Comparison of ENCODE assay signal across 20 cellular contexts in genomic region chr5:176737746-176738699, GRCh38.
A peak's percentile ranks its signal among the peaks of the same experiment; 100 is the strongest.
DNase-seq lines count a peak whose midpoint lies in the region; ATAC-seq and TF ChIP-seq lines count a peak whose summit lies in the region.
"Had no signal": no experiment of that assay in that cellular context is flagged by ENCODE, and none has a peak within 500 bp of the region (broad histone marks: within the 10 kb centered on the region; RNA-seq: fewer than 3 reads in every experiment).

No MANE protein-coding gene starts in this region.

- TF ChIP-seq POLR2A in HCT116 (IDR thresholded peaks at IDR 0.05; ENCODE audit: borderline replicate concordance, extremely low read depth, insufficient read depth, insufficient read length): no peak

- no peak overlapping the region for H3K9ac ChIP-seq in HCT116 (ENCODE audit: low read length)
- H3K9ac ChIP-seq: KMS-11 had no signal

- no peaks in the 10 kb centered on the region for H4K20me1 ChIP-seq in HCT116 (ENCODE audit: insufficient read depth)

- no peaks in the 10 kb centered on the region for H3K79me2 ChIP-seq in HCT116 (ENCODE audit: insufficient read depth, low read length)

- H2AFZ ChIP-seq in HCT116 (ENCODE audit: low read depth, low read length, poor library complexity, severe bottlenecking): no peak overlapping the region

- no peak for TF ChIP-seq CTCF in BE2C (IDR thresholded peaks at IDR 0.05; ENCODE audit: low read depth, low read length)
- TF ChIP-seq CTCF in HCT116 (IDR thresholded peaks at IDR 0.05 in 2 of 3, conservative IDR thresholded peaks at IDR 0.05 in 1 of 3; ENCODE audit: borderline replicate concordance in 1 of 3, insufficient read depth in 1 of 3, low read depth in 2 of 3, low read length in 2 of 3): no peak
- TF ChIP-seq CTCF in coronary artery (IDR thresholded peaks at IDR 0.05): no peak
- no peak for TF ChIP-seq CTCF in GM13976 (IDR thresholded peaks at IDR 0.05; ENCODE audit: borderline replicate concordance, control extremely low read depth, extremely low read depth, insufficient read depth, missing control alignments)

- H3K4me3 ChIP-seq in BE2C (ENCODE audit: low read depth, low read length): no peak overlapping the region
- no peak overlapping the region for H3K4me3 ChIP-seq in HCT116 (replicated peaks in 1 of 2; ENCODE audit: low read depth in 1 of 2, low read length in 2 of 2)
- H3K4me3 ChIP-seq in coronary artery: no peak overlapping the region
- H3K4me3 ChIP-seq: upper lobe of left lung had no signal

- H3K27me3 ChIP-seq in BE2C: no peaks in the 10 kb centered on the region
- H3K27me3 ChIP-seq in HCT116 (ENCODE audit: insufficient read depth, low read length): no peaks in the 10 kb centered on the region

- peak; percentile 42; the same call in 1 of the 2 replicates for ATAC-seq in HCT116
- ATAC-seq in GM18511 (IDR thresholded peaks at IDR 0.05; ENCODE audit: unreplicated experiment): no peak
- no peak for ATAC-seq in GM18907 (IDR thresholded peaks at IDR 0.05; ENCODE audit: unreplicated experiment)
- ATAC-seq: CD8-positive, alpha-beta T cell; natural killer cell treated with Interleukin-12 subunit alpha and Interleukin-12 subunit beta and Interleukin-15 and Interleukin-18, amount 100 ng/mL, for 72 hours; stimulated activated memory B cell treated with anti-CD40 and anti-IgM and Interleukin-4, amounts not matched to agents 10 μg/mL and 1 μg/mL and 100 μg/mL, for 72 hours had no signal

- H3K27ac ChIP-seq in HCT116 (ENCODE audit: low read depth, low read length) (no peak overlapping the region), coronary artery (no peak overlapping the region)
- H3K27ac ChIP-seq: KMS-11, upper lobe of left lung had no signal

- intact Hi-C loops in HCT116 (cut with micrococcal nuclease): no loop called here
- intact Hi-C loops in posterior vena cava (cut with DNase I): no loop called here

- CTCF ChIA-PET in HCT116 (lab: Charles Lee): interaction anchor here (0.6 kb wide), 1 partner anchor 45 kb away, joined by 3 read pairs; no protein-coding TSS in a partner anchor

- DNase-seq in BE2C: peak; percentile 8
- no peak for DNase-seq in HCT116 (ENCODE audit: low read depth, low spot score)
- peak; percentile 43 for DNase-seq in coronary artery (ENCODE audit: low spot score)
- DNase-seq in posterior vena cava (ENCODE audit: low spot score): peak; percentile 71
- DNase-seq in GM13976 (ENCODE audit: low spot score): no peak
- no peak for DNase-seq in DMS 273 (lab: John Stamatoyannopoulos, UW; ENCODE audit: unreplicated experiment)
- DNase-seq: activated CD4-positive, alpha-beta T cell treated with anti-CD3 and anti-CD28 coated beads for 1 hour; cortex of kidney; foreskin fibroblast; NCI-H1105; NCI-H526; SHP77 treated with DMSO at 0.1 percent for 48 hours; stimulated activated CD4-positive, alpha-beta T cell treated with anti-CD3 and anti-CD28 coated beads, Interleukin-12 subunit alpha, Interleukin-12 subunit beta, amount 100 ng/mL, for 4 hours had no signal

- peaks cover 40% of the 10 kb centered on the region for H3K4me1 ChIP-seq in BE2C
- no peaks in the 10 kb centered on the region for H3K4me1 ChIP-seq in HCT116 (ENCODE audit: control insufficient read depth in 1 of 2, insufficient read depth in 2 of 2, low read length in 2 of 2)

- no TSS peak for BruUV-seq in HCT116 (replicated peaks; lab: Mats Ljungman, UMichigan)

- no peaks in the 10 kb centered on the region for H3K9me2 ChIP-seq in HCT116 (ENCODE audit: insufficient read depth)

- TF ChIP-seq RAD21 in HCT116 (IDR thresholded peaks at IDR 0.05; ENCODE audit: low read depth): no peak

- H3K4me2 ChIP-seq in HCT116 (ENCODE audit: low read length): no peak overlapping the region
- H3K4me2 ChIP-seq: KMS-11 had no signal

- H3K9me3 ChIP-seq in BE2C: no peaks in the 10 kb centered on the region
- no peaks in the 10 kb centered on the region for H3K9me3 ChIP-seq in HCT116 (ENCODE audit: control insufficient read depth in 1 of 2, insufficient read depth in 1 of 2, low read depth in 1 of 2, low read length in 2 of 2)
- H3K9me3 ChIP-seq: upper lobe of left lung had no signal

- POLR2A ChIA-PET in HCT116 (lab: Charles Lee): no interaction called here

- RAD21 ChIA-PET in HCT116 (lab: Charles Lee; ENCODE audit: low non-redundant PET in 1 of 2, low total read pairs in 2 of 2, uncharacterized antibody in 2 of 2, unreplicated experiment in 2 of 2): no interaction called here

- in situ Hi-C loops in GM13976 (cut with MboI; ENCODE audit: low sequenced_read_pairs, unreplicated experiment): no loop called here

- no peaks in the 10 kb centered on the region for H3K36me3 ChIP-seq in BE2C
- no peaks in the 10 kb centered on the region for H3K36me3 ChIP-seq in HCT116 (ENCODE audit: control insufficient read depth in 1 of 2, insufficient read depth in 2 of 2, low read length in 2 of 2)
- H3K36me3 ChIP-seq: upper lobe of left lung had no signal

TF ChIP-seq in HCT116, 20 proteins besides CTCF, POLR2A, EP300 and RAD21:
- TF ChIP-seq JUND (IDR thresholded peaks at IDR 0.05) (no peak), ZNF274 (IDR thresholded peaks at IDR 0.05; ENCODE audit: low read depth, low read length) (no peak), ELF1 (IDR thresholded peaks at IDR 0.05; ENCODE audit: borderline replicate concordance, low read depth) (no peak), POLR2AphosphoS5 (IDR thresholded peaks at IDR 0.05; ENCODE audit: low read depth, low read length) (no peak), EZH2phosphoT487 (IDR thresholded peaks at IDR 0.05; ENCODE audit: borderline replicate concordance) (no peak)

Comparison
In these comparisons a context has a peak if more than half of its experiments do, and no peak if none do; other contexts are left out.
1. DNase-seq: peak in BE2C (single experiment), coronary artery (single experiment) and posterior vena cava (single experiment); none in HCT116 (single experiment), GM13976 (single experiment) and DMS 273 (single experiment).